ENCODE assay signal across 13 cellular contexts in the genomic region with DNA sequence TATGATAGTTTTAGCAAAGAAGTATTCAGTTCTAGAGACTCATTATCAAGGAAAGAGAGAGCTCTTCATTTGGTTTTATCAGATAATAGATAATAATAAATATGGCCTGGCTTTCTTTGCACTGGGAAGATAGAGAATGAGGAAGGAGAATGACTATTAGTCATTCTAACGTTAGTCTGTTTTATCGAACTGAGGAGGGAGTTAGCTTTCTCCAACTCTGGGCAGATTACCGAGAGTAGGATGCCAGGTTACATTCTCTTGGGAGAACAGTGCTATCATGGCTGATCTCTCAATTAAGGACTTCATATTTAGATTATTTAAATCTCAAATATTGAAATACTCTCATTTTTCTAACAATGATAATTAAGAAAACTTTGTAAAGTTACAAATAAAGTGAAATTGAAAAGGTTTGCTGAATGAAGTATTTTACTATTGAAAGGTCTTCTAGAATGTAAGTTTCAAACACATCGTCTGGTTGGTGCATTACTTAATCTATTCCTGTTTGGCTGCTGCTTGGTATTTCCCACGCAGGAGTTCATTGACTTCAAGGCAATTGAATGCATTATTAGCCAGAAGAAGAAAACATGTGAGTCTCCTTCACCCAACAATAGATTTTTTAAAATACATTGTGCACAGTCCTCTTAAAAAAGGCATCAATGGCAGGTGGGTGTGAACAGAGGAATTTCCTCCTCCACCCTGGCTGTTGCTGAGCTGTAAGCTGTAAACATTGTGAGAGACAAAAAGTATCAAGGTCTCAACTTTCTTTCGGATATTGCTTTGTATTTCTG.
A peak's percentile ranks its signal among the peaks of the same experiment; 100 is the strongest.
DNase-seq lines count a peak whose midpoint lies in the region; ATAC-seq and TF ChIP-seq lines count a peak whose summit lies in the region.
"Had no signal": no experiment of that assay in that cellular context is flagged by ENCODE, and none has a peak within 500 bp of the region (broad histone marks: within the 10 kb centered on the region; RNA-seq: fewer than 3 reads in every experiment).

No MANE protein-coding gene starts in this region.

- no peaks in the 10 kb centered on the region for H4K20me1 ChIP-seq in fibroblast of lung (ENCODE audit: control insufficient read depth, extremely low read depth, insufficient read depth, low read length)

- peaks cover 32% of the 10 kb centered on the region for H3K4me1 ChIP-seq in fibroblast of lung (ENCODE audit: control insufficient read depth, extremely low read depth, insufficient read depth, low read length)
- peaks cover 35 to 83% (median 65%) of the 10 kb centered on the region in 6 donors for H3K4me1 ChIP-seq in spleen

- 29 to 52% (median 49%) methylated on average over 6 of the region's 6 CpGs for WGBS in spleen, 5 donors

- H3K4me3 ChIP-seq in fibroblast of lung (replicated peaks in 1 of 4; ENCODE audit: control extremely low read depth in 1 of 4, insufficient read depth in 1 of 4, low read depth in 3 of 4, low read length in 4 of 4) (no peak overlapping the region), spleen (no peak overlapping the region)
- H3K4me3 ChIP-seq: A549 had no signal

- H3K9ac ChIP-seq in fibroblast of lung (ENCODE audit: insufficient read depth, low read length): no peak overlapping the region

- H3K27me3 ChIP-seq in fibroblast of lung (ENCODE audit: control insufficient read depth, insufficient read depth, low read length) (no peaks in the 10 kb centered on the region), spleen (replicated peaks in 1 of 7) (no peaks in the 10 kb centered on the region)
- H3K27me3 ChIP-seq: foreskin keratinocyte had no signal

- H2AFZ ChIP-seq in fibroblast of lung (ENCODE audit: low read length): no peak overlapping the region

- H3K9me3 ChIP-seq in fibroblast of lung (ENCODE audit: control insufficient read depth, insufficient read depth, low read depth, low read length) (no peaks in the 10 kb centered on the region), spleen (peaks cover 0 to 3% (median 0%) of the 10 kb centered on the region in 8 donors)
- H3K9me3 ChIP-seq: A549 had no signal

- H3K27ac ChIP-seq in fibroblast of lung (ENCODE audit: insufficient read depth, low read length) (peak overlapping the region; percentile 40), spleen (peak overlapping the region in 7 of 8 donors; percentile 24 to 73 (median 55))
- H3K27ac ChIP-seq: A549, foreskin keratinocyte had no signal

- DNase-seq in SIG-M5 treated with dmso at 0.1 percent for 504 hours (lab: John Stamatoyannopoulos, UW; ENCODE audit: unreplicated experiment) (peak; percentile 16), SIG-M5 (lab: John Stamatoyannopoulos, UW) (no peak), fibroblast of lung (ENCODE audit: low read depth in 2 of 2) (peak in 1 of 2 donors; percentile 43), spleen (no peak), mucosa of gallbladder (ENCODE audit: low spot score) (no peak), anterior cingulate cortex (lab: John Stamatoyannopoulos, UW) (no peak), NCI-H524 treated with DMSO at 0.1 percent for 48 hours (lab: John Stamatoyannopoulos, UW) (no peak)
- DNase-seq: activated CD4-positive, alpha-beta T cell treated with anti-CD3 and anti-CD28 coated beads, Interleukin-2, amount 10 ng/mL, durations not matched to agents 7 days and 5 days; foreskin keratinocyte; midbrain; substantia nigra had no signal

- H3K36me3 ChIP-seq in fibroblast of lung (ENCODE audit: control insufficient read depth, insufficient read depth, low read length): no peaks in the 10 kb centered on the region
- peaks cover 0 to 7% (median 0%) of the 10 kb centered on the region in 6 donors for H3K36me3 ChIP-seq in spleen

- 0 out of 3 replicates have a peak, but pooled peaks have one; percentile 10 for ATAC-seq in SK-N-SH treated with all-trans-retinoic acid at 6 μM for 48 hours
- ATAC-seq: A549, foreskin keratinocyte had no signal

- H3K4me2 ChIP-seq in fibroblast of lung (ENCODE audit: extremely low read depth, insufficient read depth, low read length): peak overlapping the region; percentile 68
- H3K4me2 ChIP-seq: A549 had no signal

- intact Hi-C loops in spleen (cut with DNase I; ENCODE audit: low total_unique reads): no loop called here

- no peak for TF ChIP-seq CTCF in fibroblast of lung (conservative IDR thresholded peaks at IDR 0.05 in 1 of 2, IDR thresholded peaks at IDR 0.05 in 1 of 2; ENCODE audit: low read depth in 1 of 2, low read length in 2 of 2)
- TF ChIP-seq CTCF in spleen (IDR thresholded peaks at IDR 0.05 in 8 of 11, conservative IDR thresholded peaks at IDR 0.05 in 3 of 11): no peak

- no peak for TF ChIP-seq POLR2A in spleen (IDR thresholded peaks at IDR 0.05)

- peaks cover 94% of the 10 kb centered on the region for H3K79me2 ChIP-seq in fibroblast of lung (ENCODE audit: control insufficient read depth, insufficient read depth, low read length)

TF ChIP-seq in SK-N-SH treated with all-trans-retinoic acid at 6 μM for 48 hours, 23 proteins besides CTCF, POLR2A, EP300 and RAD21:
- TF ChIP-seq CSRNP3 (CRISPR knock-in tag; IDR thresholded peaks at IDR 0.05) (no peak), ZNF70 (CRISPR knock-in tag; IDR thresholded peaks at IDR 0.05) (0 out of 2 replicates have a peak, but pooled peaks have one; percentile 41)
